ENCODE assay signal across 27 cellular contexts in genomic region chr13:96481482-96481881, GRCh38.
"Had no signal": no experiment of that assay in that cellular context is flagged by ENCODE, and none has a peak within 500 bp of the region (broad histone marks: within the 10 kb centered on the region; RNA-seq: fewer than 3 reads in every experiment).

No MANE protein-coding gene starts in this region.

- H3K4me1 Mint-ChIP-seq: naive B cell; natural killer cell; stimulated activated memory B cell treated with anti-CD40 and anti-IgM and Interleukin-4, amounts not matched to agents 10 μg/mL and 1 μg/mL and 100 μg/mL, for 72 hours; stimulated activated naive CD8-positive, alpha-beta T cell treated with anti-CD3 and anti-CD28 coated beads, Interleukin-15, amount 100 ng/mL, for 72 hours had no signal

- H3K4me3 Mint-ChIP-seq: naive B cell; natural killer cell; stimulated activated memory B cell treated with anti-CD40 and anti-IgM and Interleukin-4, amounts not matched to agents 10 μg/mL and 1 μg/mL and 100 μg/mL, for 72 hours; stimulated activated naive CD8-positive, alpha-beta T cell treated with anti-CD3 and anti-CD28 coated beads, Interleukin-15, amount 100 ng/mL, for 72 hours; type B pancreatic cell had no signal

- H3K9me3 Mint-ChIP-seq: type B pancreatic cell had no signal

- H3K27ac ChIP-seq: lower lobe of right lung, neutrophil, right atrium auricular region, right lobe of liver, tibial nerve, uterus had no signal

- H3K27me3 Mint-ChIP-seq: naive B cell; progenitor cell of endocrine pancreas; stimulated activated memory B cell treated with anti-CD40 and anti-IgM and Interleukin-4, amounts not matched to agents 10 μg/mL and 1 μg/mL and 100 μg/mL, for 72 hours; stimulated activated naive CD8-positive, alpha-beta T cell treated with anti-CD3 and anti-CD28 coated beads, Interleukin-15, amount 100 ng/mL, for 72 hours; type B pancreatic cell had no signal

- ATAC-seq: left cardiac atrium; left lobe of liver; left ventricle myocardium superior; lower lobe of right lung; natural killer cell; right lobe of liver; stimulated activated memory B cell treated with anti-CD40 and anti-IgM and Interleukin-4, amounts not matched to agents 10 μg/mL and 1 μg/mL and 100 μg/mL, for 72 hours; stimulated activated naive CD8-positive, alpha-beta T cell treated with anti-CD3 and anti-CD28 coated beads, Interleukin-15, amount 100 ng/mL, for 72 hours had no signal

- DNase-seq: hypothalamus; kidney glomerular epithelial cell; left cardiac atrium; left ventricle myocardium superior; lower lobe of right lung; mammary epithelial cell; mesenchymal stem cell; naive B cell; natural killer cell; occipital lobe; right lobe of liver; stimulated activated CD4-positive, alpha-beta T cell treated with anti-CD3 and anti-CD28 coated beads, Interleukin-1b, Interleukin-23, amount 100 ng/mL, for 48 hours; stimulated activated CD4-positive, alpha-beta T cell treated with anti-CD3 and anti-CD28 coated beads, Interleukin-2, amount 100 ng/mL, for 48 hours; stimulated activated CD4-positive, alpha-beta T cell treated with anti-CD3 and anti-CD28 coated beads, Interleukin-4, amount 100 ng/mL, for 4 hours; stimulated activated CD8-positive, alpha-beta memory T cell treated with anti-CD3 and anti-CD28 coated beads, Interleukin-4, amount 100 ng/mL, for 48 hours; stimulated activated naive CD4-positive, alpha-beta T cell treated with Interleukin-2 at 50 U/mL for 16 hours; stimulated activated naive CD8-positive, alpha-beta T cell treated with anti-CD3 and anti-CD28 coated beads, Interleukin-15, amount 100 ng/mL, for 72 hours; substantia nigra; uterus had no signal

- H3K4me1 ChIP-seq: lower lobe of right lung, right atrium auricular region, right lobe of liver, tibial nerve, uterus had no signal

- H3K4me2 ChIP-seq: smooth muscle cell had no signal

- H3K27ac Mint-ChIP-seq: naive B cell; natural killer cell; progenitor cell of endocrine pancreas; stimulated activated memory B cell treated with anti-CD40 and anti-IgM and Interleukin-4, amounts not matched to agents 10 μg/mL and 1 μg/mL and 100 μg/mL, for 72 hours; stimulated activated naive CD8-positive, alpha-beta T cell treated with anti-CD3 and anti-CD28 coated beads, Interleukin-15, amount 100 ng/mL, for 72 hours; type B pancreatic cell had no signal

- H3K27me3 ChIP-seq: neutrophil, right atrium auricular region, right lobe of liver, tibial nerve, uterus had no signal

- H3K4me3 ChIP-seq: lower lobe of right lung, right atrium auricular region, right lobe of liver, smooth muscle cell, tibial nerve, uterus had no signal

- H3K9me3 ChIP-seq: lower lobe of right lung, neutrophil, right lobe of liver, uterus had no signal

- H3K36me3 ChIP-seq: lower lobe of right lung, neutrophil, right atrium auricular region, right lobe of liver, tibial nerve, uterus had no signal

- H3K36me3 Mint-ChIP-seq: naive B cell; natural killer cell; stimulated activated memory B cell treated with anti-CD40 and anti-IgM and Interleukin-4, amounts not matched to agents 10 μg/mL and 1 μg/mL and 100 μg/mL, for 72 hours; type B pancreatic cell had no signal
